In genomic region chr21:31788581-31788980, GRCh38 we compare ENCODE assay signal across 31 cellular contexts. TPM values are rescaled to one million over a fixed set of nuclear protein-coding genes. Genes with fewer than 3 reads are reported as not detected.
DNase-seq lines count a peak whose midpoint lies in the region; ATAC-seq, FAIRE-seq and TF ChIP-seq lines count a peak whose summit lies in the region.
"Had no signal": no experiment of that assay in that cellular context is flagged by ENCODE, and none has a peak within 500 bp of the region (broad histone marks: within the 10 kb centered on the region; RNA-seq: fewer than 3 reads in every experiment).

No MANE protein-coding gene starts in this region.

- no peaks in the 10 kb centered on the region for H3K79me2 ChIP-seq in DOHH2 (ENCODE audit: control insufficient read depth, low read length)
- H3K79me2 ChIP-seq in K562 (ENCODE audit: control insufficient read depth, insufficient read depth, low read length): no peaks in the 10 kb centered on the region

- H3K9me1 ChIP-seq in K562 (ENCODE audit: control insufficient read depth, insufficient read depth, low read length): no peaks in the 10 kb centered on the region

- H4K20me1 ChIP-seq in DOHH2 (ENCODE audit: control insufficient read depth, insufficient read depth, low read depth, low read length): no peaks in the 10 kb centered on the region
- H4K20me1 ChIP-seq in K562 (replicated peaks; ENCODE audit: control insufficient read depth, insufficient read depth, low read length): no peaks in the 10 kb centered on the region; the same call in 1 of the 2 replicates
- H4K20me1 ChIP-seq: BLaER1; BLaER1 treated with 17β-estradiol and CSF1 and Interleukin-3, amounts not matched to agents 10 nM and 100 nM had no signal

- WGBS in K562 (ENCODE audit: insufficient coverage, low coverage, missing lambda C conversion rate): 8% methylated on average over 4 of the region's 4 CpGs

- ATAC-seq in K562: no peak
- no peak for ATAC-seq in GM21737 (IDR thresholded peaks at IDR 0.05; ENCODE audit: unreplicated experiment)
- ATAC-seq: A549; CD8-positive, alpha-beta T cell had no signal

- H3K9ac ChIP-seq in K562 (ENCODE audit: insufficient read depth in 1 of 2, low read depth in 2 of 2, low read length in 2 of 2): no peak overlapping the region
- H3K9ac ChIP-seq: BLaER1; BLaER1 treated with 17β-estradiol and CSF1 and Interleukin-3, amounts not matched to agents 10 nM and 100 nM had no signal

- no peak for TF ChIP-seq CTCF in DOHH2 (IDR thresholded peaks at IDR 0.05; ENCODE audit: low read depth, low read length, poor library complexity, severe bottlenecking)
- no peak for TF ChIP-seq CTCF in K562 (IDR thresholded peaks at IDR 0.05 in 2 of 3, conservative IDR thresholded peaks at IDR 0.05 in 1 of 3; ENCODE audit: insufficient read depth in 2 of 3, low read depth in 1 of 3, low read length in 3 of 3)

- H3K4me3 ChIP-seq in DOHH2 (ENCODE audit: low read length) (peak overlapping the region; percentile 15; the same call in 1 of the 2 replicates), K562 (no peak overlapping the region)
- H3K4me3 ChIP-seq: A549; BLaER1; BLaER1 treated with 17β-estradiol and CSF1 and Interleukin-3, amounts not matched to agents 10 nM and 100 nM had no signal

- H3K27me3 ChIP-seq in DOHH2 (ENCODE audit: control insufficient read depth, low read length) (no peaks in the 10 kb centered on the region), K562 (ENCODE audit: control insufficient read depth in 2 of 2, insufficient read depth in 2 of 2, low read length in 2 of 2) (peaks cover 5 to 9% of the 10 kb centered on the region in 2 experiments; a peak in 4 of 5 replicates)
- H3K27me3 ChIP-seq: BE2C; BLaER1; BLaER1 treated with 17β-estradiol and CSF1 and Interleukin-3, amounts not matched to agents 10 nM and 100 nM had no signal

- no peaks in the 10 kb centered on the region for H3K9me2 ChIP-seq in DOHH2 (replicated peaks; ENCODE audit: control insufficient read depth, low read length)

- DNase-seq in K562 (ENCODE audit: extremely low read depth in 1 of 4, low spot score in 3 of 4) (no peak), DMS153 treated with DMSO at 0.1 percent for 48 hours (lab: John Stamatoyannopoulos, UW; ENCODE audit: unreplicated experiment) (no peak)
- DNase-seq: 8988T; ACHN; AML-193; BE2C; C1 segment of cervical spinal cord; Caco-2; Calu3; CD4-positive, alpha-beta memory T cell; CD4-positive, alpha-beta T cell; CD4-positive, CD25-positive, alpha-beta regulatory T cell; CD8-positive, alpha-beta memory T cell; CD8-positive, alpha-beta T cell; COR-L47; DMS 273 treated with DMSO at 0.1 percent for 48 hours; DMS153; DMS53; DMS79; DMS79 treated with DMSO at 0.1 percent for 48 hours; DND-41; EL had no signal

- no peak for TF ChIP-seq RAD21 in K562 (CRISPR knock-in tag; conservative IDR thresholded peaks at IDR 0.05 in 1 of 2, IDR thresholded peaks at IDR 0.05 in 1 of 2)

- POLR2A ChIA-PET in K562 (lab: Yijun Ruan, JAX): no interaction called here

- no peak for TF ChIP-seq POLR2A in K562 (conservative IDR thresholded peaks at IDR 0.05)

- no peaks in the 10 kb centered on the region for H3F3A ChIP-seq in DOHH2 (ENCODE audit: control insufficient read depth, insufficient read depth)

- TF ChIP-seq EP300 in K562 (IDR thresholded peaks at IDR 0.05; ENCODE audit: low read length): no peak

- in situ Hi-C loops in K562 (cut with MboI): no loop called here

- no peak overlapping the region for H2AFZ ChIP-seq in K562 (ENCODE audit: low read depth, low read length)

- intact Hi-C loops in K562 (cut with micrococcal nuclease): loop anchor here (10.0 kb wide), 1 partner anchor 66 kb away; no protein-coding TSS in a partner anchor

- BruUV-seq in K562 (replicated peaks; lab: Mats Ljungman, UMichigan): no TSS peak

- H3K4me1 ChIP-seq in DOHH2 (ENCODE audit: control insufficient read depth, low read length) (peaks cover 32% of the 10 kb centered on the region), K562 (replicated peaks in 1 of 2; ENCODE audit: control insufficient read depth in 2 of 2, insufficient read depth in 2 of 2, low read length in 2 of 2) (no peaks in the 10 kb centered on the region)
- H3K4me1 ChIP-seq: A549, BE2C, Caco-2 had no signal

- H3K4me2 ChIP-seq in DOHH2 (ENCODE audit: low read length) (no peak overlapping the region), K562 (ENCODE audit: insufficient read depth, low read length) (no peak overlapping the region)
- H3K4me2 ChIP-seq: A549 had no signal

- peak overlapping the region; percentile 56; the same call in 1 of the 2 replicates for H3K27ac ChIP-seq in DOHH2 (ENCODE audit: low read depth, low read length)
- H3K27ac ChIP-seq in K562 (ENCODE audit: extremely low read depth, low read depth, low read length): no peak overlapping the region
- H3K27ac ChIP-seq: 22Rv1, A549, BLaER1, C4-2B had no signal

- H3K36me3 ChIP-seq in DOHH2 (ENCODE audit: control insufficient read depth, low read length): no peaks in the 10 kb centered on the region
- no peaks in the 10 kb centered on the region for H3K36me3 ChIP-seq in K562 (ENCODE audit: control insufficient read depth, insufficient read depth, low read length)
- H3K36me3 ChIP-seq: BE2C; BLaER1; BLaER1 treated with 17β-estradiol and CSF1 and Interleukin-3, amounts not matched to agents 10 nM and 100 nM had no signal

- CTCF ChIA-PET in K562 (lab: Yijun Ruan, JAX; ENCODE audit: low intra/inter-chr PET ratio): no interaction called here

- no peak for FAIRE-seq in K562 (lab: Jason Lieb, UNC)
- FAIRE-seq: A204.1, A549, D721Med had no signal

- H3K9me3 ChIP-seq in DOHH2 (ENCODE audit: control insufficient read depth, insufficient read depth, low read length) (peaks cover 4% of the 10 kb centered on the region; the same call in 1 of the 2 replicates), K562 (replicated peaks; ENCODE audit: control insufficient read depth, insufficient read depth, low read depth, low read length) (peaks cover 2% of the 10 kb centered on the region; the same call in 1 of the 2 replicates)
- H3K9me3 ChIP-seq: A549, BE2C had no signal

TF ChIP-seq in K562, 482 proteins besides CTCF, POLR2A, EP300 and RAD21 (continues in another document):
- no peak for TF ChIP-seq ZBTB11 (CRISPR knock-in tag; IDR thresholded peaks at IDR 0.05)
- TF ChIP-seq ZBTB17 (CRISPR knock-in tag; IDR thresholded peaks at IDR 0.05): no peak

RNA-seq across cellular contexts. Expression of gene SCAF4, which starts 56.7 kb away (rescaled TPM):
- total RNA-seq in K562 (2011; cell fraction: chromatin; rRNA removed; ENCODE audit: low replicate concordance): 94.8 and 259 TPM in 2 replicates
- total RNA-seq in K562 (2011; cell fraction: nucleolus; rRNA removed): 49.9 and 60.1 TPM in 2 replicates
- 124 and 178 TPM in 2 replicates for total RNA-seq in K562 (2011; cell fraction: nucleoplasm; rRNA removed)
- total RNA-seq in K562 (2014; rRNA removed) (11.6 and 14.9 TPM in 2 replicates), K562 (2014; rRNA removed; fragmentation: Illumina TruSeq; extraction: Trizol) (17.2 and 18.8 TPM in 2 replicates), K562 (2015; rRNA removed; fragmentation: Illumina TruSeq; extraction: Trizol) (14.4 and 16.0 TPM in 2 replicates), K562 (2021) (52.2 and 55.7 TPM in 2 replicates)
- polyA plus RNA-seq in K562 (2011; rRNA removed) (27.3 and 33.9 TPM in 2 replicates), K562 (2014; fragmentation: Illumina TruSeq; extraction: Trizol) (44.2 and 48.2 TPM in 2 replicates), K562 (2014; fragmentation: Nextera tagmentation; extraction: Ambion mirVana) (1 to 10 TPM; 2.3 to 5.1 TPM), K562 (2014; rRNA removed) (28.3 and 30.3 TPM in 2 replicates)
- polyA plus RNA-seq in K562 (2011; cell fraction: cytosol; rRNA removed): 13.0 and 21.8 TPM in 2 replicates
- polyA plus RNA-seq in K562 (2011; cell fraction: nucleus; rRNA removed): 85.0 and 99.6 TPM in 2 replicates
- 28.1 and 29.3 TPM in 2 replicates for polyA plus RNA-seq in K562 (2012)
- polyA minus RNA-seq in K562 (2011; rRNA and poly(A)+ RNA removed): 34.5 and 35.1 TPM in 2 replicates
- polyA minus RNA-seq in K562 (2011; cell fraction: cytosol; rRNA and poly(A)+ RNA removed): 24.8 and 25.2 TPM in 2 replicates
- 71.0 and 80.2 TPM in 2 replicates for polyA minus RNA-seq in K562 (2011; cell fraction: nucleus; rRNA and poly(A)+ RNA removed)
